ENCODE assay signal across 8 cellular contexts in the genomic region with DNA sequence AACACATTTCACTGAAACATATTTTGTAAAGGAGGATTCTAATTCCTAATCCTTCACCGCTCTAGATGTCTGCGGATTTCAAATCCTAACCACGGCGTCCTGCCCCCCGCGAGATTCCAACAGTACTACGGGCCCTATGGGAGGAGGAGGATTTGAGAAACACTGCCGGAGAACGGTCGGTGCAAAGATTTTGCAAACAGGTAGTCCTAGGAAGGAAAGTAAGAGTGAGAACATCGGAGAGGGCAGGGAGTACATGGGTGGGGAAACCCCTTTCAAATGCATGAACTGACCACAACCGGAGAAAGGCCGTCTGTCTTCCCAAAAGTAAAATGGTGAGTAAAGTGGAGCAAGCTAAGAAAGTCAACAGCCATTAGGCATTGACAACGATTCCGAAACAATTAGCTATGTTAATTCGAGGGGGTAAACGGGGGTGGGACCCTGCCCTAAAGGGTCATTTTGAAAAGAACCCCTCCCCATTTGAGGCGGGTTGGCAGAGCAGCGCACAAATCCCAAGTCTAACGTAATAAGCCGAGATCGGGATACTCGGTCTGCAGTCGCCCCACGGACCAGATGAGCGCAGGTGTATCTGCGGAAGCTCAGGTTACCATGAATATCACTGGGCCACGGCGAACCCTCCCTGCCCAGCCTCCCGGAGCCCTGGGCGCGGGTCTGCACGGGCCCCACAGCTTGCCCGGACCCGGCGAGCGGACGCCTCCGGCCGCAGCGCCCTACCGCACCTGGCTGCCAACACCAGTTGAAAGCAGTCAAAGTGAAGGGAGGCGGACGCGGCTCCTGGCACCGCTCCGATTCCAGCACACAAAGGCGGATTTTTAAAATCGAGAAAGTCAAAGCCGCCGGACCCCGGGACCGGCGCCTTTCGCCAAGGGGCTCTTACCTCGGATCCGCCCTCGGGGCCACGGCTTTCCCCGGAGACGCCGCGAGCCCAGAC. TPM values are rescaled to one million over a fixed set of nuclear protein-coding genes. Genes with fewer than 3 reads are reported as not detected.
DNase-seq lines count a peak whose midpoint lies in the region; ATAC-seq and TF ChIP-seq lines count a peak whose summit lies in the region.

No MANE protein-coding gene starts in this region.

- TF ChIP-seq CTCF in SU-DHL-6 (IDR thresholded peaks at IDR 0.05; ENCODE audit: insufficient read depth, low read length, poor library complexity, severe bottlenecking) (no peak), left lung (IDR thresholded peaks at IDR 0.05) (no peak)

- H3K36me3 Mint-ChIP-seq in stimulated activated effector memory CD8-positive, alpha-beta T cell treated with anti-CD3 and anti-CD28 coated beads, Interleukin-12 subunit alpha, Interleukin-12 subunit beta, amount 100 ng/mL, for 72 hours: no peaks in the 10 kb centered on the region

- DNase-seq in dedifferentiated amniotic fluid mesenchymal stem cell (ENCODE audit: extremely low spot score) (peak; percentile 50), left lung (peak; percentile 44 to 61), cerebellar nuclear complex (lab: John Stamatoyannopoulos, UW) (no peak)
- DNase-seq in stimulated activated effector memory CD8-positive, alpha-beta T cell treated with anti-CD3 and anti-CD28 coated beads, Interleukin-12 subunit alpha, Interleukin-12 subunit beta, amount 100 ng/mL, for 72 hours (ENCODE audit: low spot score in 2 of 2): peak in 1 of 2 donors; percentile 2

- H3K4me3 ChIP-seq in GM08714 (ENCODE audit: low read length): peak overlapping the region; percentile 73
- peak overlapping the region; percentile 89 for H3K4me3 ChIP-seq in HUES64 (ENCODE audit: low read length)
- H3K4me3 ChIP-seq in SU-DHL-6 (ENCODE audit: insufficient read depth, low read length, poor library complexity, severe bottlenecking): peak overlapping the region; percentile 66
- H3K4me3 ChIP-seq in left lung: peak overlapping the region; percentile 57 to 63

- H3K9ac ChIP-seq in HUES64 (ENCODE audit: low read depth, low read length): peak overlapping the region; percentile 71
- peak overlapping the region; percentile 66 for H3K9ac ChIP-seq in SU-DHL-6 (ENCODE audit: low read length)

- intact Hi-C loops in left lung (cut with DNase I): no loop called here

- H3K4me1 ChIP-seq in HUES64 (ENCODE audit: insufficient read depth, low read length) (peaks cover 16% of the 10 kb centered on the region), left lung (peaks cover 0 to 17% of the 10 kb centered on the region in 2 donors)

- H3K9me3 Mint-ChIP-seq in stimulated activated effector memory CD8-positive, alpha-beta T cell treated with anti-CD3 and anti-CD28 coated beads, Interleukin-12 subunit alpha, Interleukin-12 subunit beta, amount 100 ng/mL, for 72 hours: no peaks in the 10 kb centered on the region

- H3K4me2 ChIP-seq in SU-DHL-6 (ENCODE audit: low read depth, low read length, poor library complexity, severe bottlenecking): peak overlapping the region; percentile 69

- peaks cover 60% of the 10 kb centered on the region for H3K27me3 ChIP-seq in HUES64 (ENCODE audit: insufficient read depth, low read length)
- no peaks in the 10 kb centered on the region for H3K27me3 ChIP-seq in SU-DHL-6 (ENCODE audit: low read length)
- peaks cover 0 to 41% of the 10 kb centered on the region in 2 donors for H3K27me3 ChIP-seq in left lung

- ATAC-seq in GM21723 (IDR thresholded peaks at IDR 0.05; ENCODE audit: unreplicated experiment) (peak; percentile 38), left lung (peak; percentile 54)
- ATAC-seq in stimulated activated effector memory CD8-positive, alpha-beta T cell treated with anti-CD3 and anti-CD28 coated beads, Interleukin-12 subunit alpha, Interleukin-12 subunit beta, amount 100 ng/mL, for 72 hours: peak; percentile 50

- H3K27ac ChIP-seq in HUES64 (ENCODE audit: low read depth, low read length) (no peak overlapping the region), SU-DHL-6 (ENCODE audit: low read depth, low read length) (peak overlapping the region; percentile 38; the same call in 1 of the 2 replicates), left lung (peak overlapping the region; percentile 81 to 86)

- H3F3A ChIP-seq in SU-DHL-6 (ENCODE audit: insufficient read depth): no peaks in the 10 kb centered on the region

- peak overlapping the region; percentile 57 for H2AFZ ChIP-seq in SU-DHL-6 (ENCODE audit: low read depth, low read length, severe bottlenecking)

- peak overlapping the region; percentile 90 for H3K4me3 Mint-ChIP-seq in stimulated activated effector memory CD8-positive, alpha-beta T cell treated with anti-CD3 and anti-CD28 coated beads, Interleukin-12 subunit alpha, Interleukin-12 subunit beta, amount 100 ng/mL, for 72 hours

- H3K9me3 ChIP-seq in HUES64 (ENCODE audit: insufficient read depth, low read depth, low read length): no peaks in the 10 kb centered on the region
- H3K9me3 ChIP-seq in SU-DHL-6 (ENCODE audit: insufficient read depth, low read length): no peaks in the 10 kb centered on the region
- no peaks in the 10 kb centered on the region for H3K9me3 ChIP-seq in left lung

- H3K36me3 ChIP-seq in HUES64 (ENCODE audit: insufficient read depth, low read length): no peaks in the 10 kb centered on the region
- H3K36me3 ChIP-seq in SU-DHL-6 (ENCODE audit: low read length): no peaks in the 10 kb centered on the region
- H3K36me3 ChIP-seq in left lung: no peaks in the 10 kb centered on the region

- H3K4me1 Mint-ChIP-seq in stimulated activated effector memory CD8-positive, alpha-beta T cell treated with anti-CD3 and anti-CD28 coated beads, Interleukin-12 subunit alpha, Interleukin-12 subunit beta, amount 100 ng/mL, for 72 hours: peaks cover 16% of the 10 kb centered on the region

- no peak overlapping the region for H3K27ac Mint-ChIP-seq in stimulated activated effector memory CD8-positive, alpha-beta T cell treated with anti-CD3 and anti-CD28 coated beads, Interleukin-12 subunit alpha, Interleukin-12 subunit beta, amount 100 ng/mL, for 72 hours

- H4K20me1 ChIP-seq in SU-DHL-6 (ENCODE audit: low read depth, low read length): no peaks in the 10 kb centered on the region

- H3K79me2 ChIP-seq in SU-DHL-6 (ENCODE audit: insufficient read depth, low read length): no peaks in the 10 kb centered on the region

- under 1% methylated on average over 62 of the region's 63 CpGs for WGBS in HUES64

- no peaks in the 10 kb centered on the region for H3K9me2 ChIP-seq in SU-DHL-6 (replicated peaks; ENCODE audit: insufficient read depth, low read length)

RNA-seq across cellular contexts. Expression of a gene that starts 0.6 kb away (rescaled TPM):
- 5.9 TPM for polyA plus RNA-seq in HUES64 (2013, experiment 1 of 2)
- 4.7 TPM for polyA plus RNA-seq in HUES64 (2013, experiment 2 of 2)
- 10 to 100 TPM; 58.2 to 64.8 TPM for total RNA-seq in left lung

Comparison
In these comparisons a context has a peak if more than half of its experiments do, and no peak if none do; other contexts are left out.
1. DNase-seq: peak in dedifferentiated amniotic fluid mesenchymal stem cell (single experiment) and left lung (2 of 2); none in cerebellar nuclear complex (0 of 2).
2. Peak in every context shown above with its lines, with median percentiles within 50 percentile points of each other: H3K4me3 ChIP-seq and ATAC-seq.